ENCODE assay signal across 8 cellular contexts in the genomic region with DNA sequence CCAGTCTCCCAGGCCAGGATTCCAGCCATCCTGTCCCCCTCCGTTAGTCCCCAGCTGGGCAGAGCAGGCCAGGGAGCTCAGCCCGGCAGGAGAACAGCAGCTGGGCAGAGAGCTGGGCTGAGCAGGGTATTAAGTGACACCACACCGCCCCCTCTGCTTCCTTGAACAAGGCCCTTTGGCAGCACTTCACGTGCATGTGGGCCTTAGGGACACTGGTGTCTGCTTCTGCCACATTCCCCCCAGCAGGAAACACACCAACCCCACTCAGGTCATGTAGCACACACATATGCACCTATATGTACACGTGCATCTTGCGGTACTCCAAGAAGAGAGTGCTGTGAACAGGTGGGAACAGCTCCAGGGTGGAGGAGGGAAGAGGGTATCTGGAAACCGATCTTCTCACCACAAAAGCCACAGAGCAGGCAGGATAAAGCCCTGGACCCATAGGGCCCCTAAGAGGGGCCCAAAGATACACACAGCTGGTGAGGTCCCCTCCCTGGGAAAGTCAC. TPM values are rescaled to one million over a fixed set of nuclear protein-coding genes. Genes with fewer than 3 reads are reported as not detected.
DNase-seq lines count a peak whose midpoint lies in the region; ATAC-seq and TF ChIP-seq lines count a peak whose summit lies in the region.

No MANE protein-coding gene starts in this region.

- no peak overlapping the region for H3K4ac ChIP-seq in neuronal stem cell (ENCODE audit: low read length)

- H3K27ac ChIP-seq in neuronal stem cell (replicated peaks; ENCODE audit: low read length) = peak overlapping the region; percentile 54

- H2AK5ac ChIP-seq in neuronal stem cell (ENCODE audit: low read depth, low read length) = no peak overlapping the region

- no peak overlapping the region for H2AFZ ChIP-seq in neuronal stem cell (ENCODE audit: low read length)

- no peaks in the 10 kb centered on the region for H3K27me3 Mint-ChIP-seq in chondrocyte (ENCODE audit: low read depth)
- peaks cover 21% of the 10 kb centered on the region for H3K27me3 Mint-ChIP-seq in activated T-cell treated with anti-CD3 and anti-CD28 coated beads, Interleukin-2, amount 50 U/mL, for 24 hours

- no peak overlapping the region for H2BK15ac ChIP-seq in neuronal stem cell (ENCODE audit: low read length)

- peaks cover 35% of the 10 kb centered on the region for H3K4me1 ChIP-seq in ES-I3 (ENCODE audit: insufficient read depth, low read length)
- peaks cover 44 to 46% of the 10 kb centered on the region in 2 donors for H3K4me1 ChIP-seq in neuronal stem cell (ENCODE audit: control insufficient read depth in 2 of 2, insufficient read depth in 1 of 2, low read depth in 1 of 2, low read length in 2 of 2)

- no peaks in the 10 kb centered on the region for H3K9me3 ChIP-seq in ES-I3 (ENCODE audit: control insufficient read depth, insufficient read depth, low read length)
- no peaks in the 10 kb centered on the region for H3K9me3 ChIP-seq in neuronal stem cell (replicated peaks in 1 of 2; ENCODE audit: control insufficient read depth in 2 of 2, insufficient read depth in 1 of 2, low read depth in 1 of 2, low read length in 2 of 2)

- H3K4me2 ChIP-seq in neuronal stem cell (ENCODE audit: insufficient read depth, low read length, poor library complexity, severe bottlenecking) = no peak overlapping the region

- no peaks in the 10 kb centered on the region for H3K27me3 ChIP-seq in neuronal stem cell (ENCODE audit: control insufficient read depth in 3 of 3, insufficient read depth in 3 of 3, low read depth in 1 of 3, low read length in 3 of 3)

- WGBS in neuronal stem cell (ENCODE audit: extremely low coverage in 2 of 2, insufficient read length in 2 of 2, insufficient replicate concordance in 1 of 2), 2 donors = no CpG with 5 or more reads among the region's 7 CpGs

- peaks cover 72% of the 10 kb centered on the region for H3K4me1 Mint-ChIP-seq in chondrocyte (ENCODE audit: low read depth)
- peaks cover 15% of the 10 kb centered on the region for H3K4me1 Mint-ChIP-seq in activated T-cell treated with anti-CD3 and anti-CD28 coated beads, Interleukin-2, amount 50 U/mL, for 24 hours (ENCODE audit: low read depth)

- DNase-seq in NCI-H510A (lab: John Stamatoyannopoulos, UW) (peak; percentile 70), chondrocyte (ENCODE audit: low spot score) (no peak), neuronal stem cell (ENCODE audit: low spot score) (no peak), NCI-H1048 (lab: John Stamatoyannopoulos, UW) (no peak), pons (ENCODE audit: low spot score) (no peak)
- no peak for DNase-seq in activated T-cell treated with anti-CD3 and anti-CD28 coated beads, Interleukin-2, amount 50 U/mL, for 24 hours

- H2BK5ac ChIP-seq in neuronal stem cell (ENCODE audit: low read length) = no peak overlapping the region

- peak overlapping the region; percentile 96 for H3K27ac Mint-ChIP-seq in chondrocyte (ENCODE audit: unreplicated experiment)
- H3K27ac Mint-ChIP-seq in activated T-cell treated with anti-CD3 and anti-CD28 coated beads, Interleukin-2, amount 50 U/mL, for 24 hours = no peak overlapping the region

- H4K91ac ChIP-seq in neuronal stem cell (ENCODE audit: low read depth, low read length, poor library complexity) = peak overlapping the region; percentile 28

- no peak overlapping the region for H3K14ac ChIP-seq in neuronal stem cell (ENCODE audit: low read length)

- peak; percentile 60 for TF ChIP-seq CTCF in chondrocyte (IDR thresholded peaks at IDR 0.05)

- peak overlapping the region; percentile 36 for H3K4me3 Mint-ChIP-seq in chondrocyte (ENCODE audit: unreplicated experiment)
- no peak overlapping the region for H3K4me3 Mint-ChIP-seq in activated T-cell treated with anti-CD3 and anti-CD28 coated beads, Interleukin-2, amount 50 U/mL, for 24 hours

- ATAC-seq in GM18502 (IDR thresholded peaks at IDR 0.05; ENCODE audit: poor library complexity, unreplicated experiment) = no peak

- H3K23ac ChIP-seq in neuronal stem cell (ENCODE audit: low read depth, low read length, poor library complexity) = no peak overlapping the region

- H3K18ac ChIP-seq in neuronal stem cell (ENCODE audit: low read length) = peak overlapping the region; percentile 13

- no peaks in the 10 kb centered on the region for H3K9me3 Mint-ChIP-seq in chondrocyte (ENCODE audit: low read depth)
- H3K9me3 Mint-ChIP-seq in activated T-cell treated with anti-CD3 and anti-CD28 coated beads, Interleukin-2, amount 50 U/mL, for 24 hours = no peaks in the 10 kb centered on the region

- H3K79me1 ChIP-seq in neuronal stem cell (ENCODE audit: low read depth, low read length) = peaks cover 23% of the 10 kb centered on the region

- H3K36me3 ChIP-seq in ES-I3 (ENCODE audit: insufficient read depth, low read length) = peaks cover 28% of the 10 kb centered on the region
- H3K36me3 ChIP-seq in neuronal stem cell (replicated peaks in 1 of 2; ENCODE audit: control insufficient read depth in 2 of 2, insufficient read depth in 2 of 2, low read length in 2 of 2) = peaks cover 41 to 46% of the 10 kb centered on the region in 2 donors

- no peak overlapping the region for H4K8ac ChIP-seq in neuronal stem cell (ENCODE audit: low read depth, low read length)

- peak overlapping the region in 1 of 2 donors; percentile 4 for H3K4me3 ChIP-seq in neuronal stem cell (ENCODE audit: low read length in 2 of 2)

- H3K36me3 Mint-ChIP-seq in chondrocyte (ENCODE audit: low read depth) = peaks cover 16% of the 10 kb centered on the region
- no peaks in the 10 kb centered on the region for H3K36me3 Mint-ChIP-seq in activated T-cell treated with anti-CD3 and anti-CD28 coated beads, Interleukin-2, amount 50 U/mL, for 24 hours (ENCODE audit: low read depth)

- H3K9ac ChIP-seq in ES-I3 (ENCODE audit: low read depth, low read length) = peak overlapping the region; percentile 26; the same call in 1 of the 2 replicates
- H3K9ac ChIP-seq in neuronal stem cell (ENCODE audit: low read depth, low read length, poor library complexity) = peak overlapping the region; percentile 73

- no peak overlapping the region for H2BK120ac ChIP-seq in neuronal stem cell (ENCODE audit: low read depth, low read length)

- peak overlapping the region; percentile 48 for H2BK12ac ChIP-seq in neuronal stem cell (ENCODE audit: low read length)

RNA-seq across cellular contexts. Expression of a gene that starts 4.6 kb away (rescaled TPM):
- 38.5 to 47.4 TPM (median 40.0 TPM) in 3 replicates for total RNA-seq in chondrocyte
- polyA plus RNA-seq in neuronal stem cell (2013, experiment 1 of 2) = 74.6 TPM
- polyA plus RNA-seq in neuronal stem cell (2013, experiment 2 of 2) = 73.7 TPM
